In the genomic region with DNA sequence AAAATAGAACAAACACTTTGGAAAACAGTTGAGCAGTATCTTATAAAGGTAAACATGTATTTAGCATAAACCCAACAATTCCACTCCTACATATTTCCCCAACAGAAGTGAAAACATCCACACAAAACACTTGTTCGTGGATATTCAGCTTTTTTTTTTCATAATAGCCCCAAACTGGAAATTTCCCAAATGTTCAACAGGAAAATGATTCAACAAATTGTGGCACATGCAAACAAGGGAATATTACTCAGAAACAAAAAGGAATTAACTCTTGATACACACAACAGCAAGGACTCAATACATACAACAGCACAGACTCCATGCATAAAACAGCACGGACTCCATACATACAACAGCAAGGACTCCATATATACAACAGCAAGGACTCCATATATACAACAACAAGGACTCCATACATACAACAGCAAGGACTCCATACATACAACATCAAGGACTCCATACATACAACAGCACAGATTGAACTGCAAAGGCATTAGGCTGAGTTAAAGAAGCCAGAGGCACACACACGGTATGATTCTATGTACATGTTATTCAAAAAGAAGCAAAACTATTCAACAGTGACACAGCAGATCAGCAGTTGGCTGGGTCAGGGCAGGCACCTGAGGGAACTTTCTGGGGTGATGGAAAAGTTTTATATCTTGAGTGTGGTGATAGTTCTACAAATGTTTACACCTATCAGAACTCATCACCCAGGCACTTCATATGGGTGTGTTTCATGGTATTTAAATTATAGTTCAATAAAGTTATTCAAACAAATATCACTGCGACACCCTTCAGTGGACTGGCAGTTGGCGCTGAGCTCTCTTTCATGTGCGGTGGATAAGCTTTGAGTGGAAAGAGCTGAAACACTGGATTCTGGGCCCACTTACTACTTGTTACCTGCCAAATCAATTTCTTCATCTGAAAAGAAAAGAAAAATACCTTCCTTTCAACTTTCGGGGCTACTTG, we compare ENCODE assay signal across 14 cellular contexts. TPM values are rescaled to one million over a fixed set of nuclear protein-coding genes. Genes with fewer than 3 reads are reported as not detected.
A peak's percentile ranks its signal among the peaks of the same experiment; 100 is the strongest.
DNase-seq lines count a peak whose midpoint lies in the region; ATAC-seq, FAIRE-seq and TF ChIP-seq lines count a peak whose summit lies in the region.
"Had no signal": no experiment of that assay in that cellular context is flagged by ENCODE, and none has a peak within 500 bp of the region (broad histone marks: within the 10 kb centered on the region; RNA-seq: fewer than 3 reads in every experiment).

No MANE protein-coding gene starts in this region.

- TF ChIP-seq POLR2A in H1 (IDR thresholded peaks at IDR 0.05; ENCODE audit: control extremely low read depth in 1 of 2, low read depth in 2 of 2, low read length in 2 of 2) = no peak

- H3K27me3 Mint-ChIP-seq in CD4-positive, alpha-beta T cell = no peaks in the 10 kb centered on the region
- no peaks in the 10 kb centered on the region for H3K27me3 Mint-ChIP-seq in nephron (ENCODE audit: low read depth)

- H3K4me3 Mint-ChIP-seq in CD4-positive, alpha-beta T cell = no peak overlapping the region
- no peak overlapping the region for H3K4me3 Mint-ChIP-seq in nephron

- no peak for ATAC-seq in CD4-positive, alpha-beta T cell (ENCODE audit: poor library complexity)
- no peak for ATAC-seq in GM21529 (IDR thresholded peaks at IDR 0.05; ENCODE audit: unreplicated experiment)
- ATAC-seq: stimulated activated naive CD8-positive, alpha-beta T cell treated with anti-CD3 and anti-CD28 coated beads, Interleukin-15, Interleukin-2, amounts not matched to agents 100 U/mL and 50 U/mL, for 24 hours had no signal

- H3K27ac Mint-ChIP-seq in CD4-positive, alpha-beta T cell = peak overlapping the region; percentile 91
- H3K27ac Mint-ChIP-seq in nephron = peak overlapping the region; percentile 11 to 79 (median 17)

- 86% methylated on average over 7 of the region's 7 CpGs; no CpG with 5 or more reads in 1 of the 2 experiments for WGBS in H1 (ENCODE audit: extremely low coverage in 1 of 2, insufficient coverage in 1 of 2, insufficient read length in 1 of 2, insufficient replicate concordance in 2 of 2, low coverage in 1 of 2, low lambda C conversion rate in 2 of 2, missing lambda C conversion rate in 1 of 2), 2 experiments

- H3K79me2 ChIP-seq in Karpas-422 (ENCODE audit: low read length) (peaks cover 100% of the 10 kb centered on the region), H1 (ENCODE audit: control insufficient read depth in 1 of 2, insufficient read depth in 2 of 2, low read length in 2 of 2) (no peaks in the 10 kb centered on the region; a peak in 1 of 4 replicates)

- no peak overlapping the region for H3K27ac ChIP-seq in CD4-positive, alpha-beta T cell (ENCODE audit: low read depth, low read length)
- H3K27ac ChIP-seq in Karpas-422 (ENCODE audit: low read length) = peak overlapping the region; percentile 86
- no peak overlapping the region for H3K27ac ChIP-seq in H1 (ENCODE audit: low read depth, low read length)
- H3K27ac ChIP-seq: C4-2B, prostate gland had no signal

- no peak for FAIRE-seq in H1 (lab: Jason Lieb, UNC)

- peak overlapping the region; percentile 62 for H3K4me2 ChIP-seq in Karpas-422 (ENCODE audit: low read depth, low read length, poor library complexity, severe bottlenecking)
- H3K4me2 ChIP-seq in H1 (ENCODE audit: insufficient read depth in 1 of 2, low read depth in 2 of 2, low read length in 2 of 2) = no peak overlapping the region

- H3K36me3 Mint-ChIP-seq in CD4-positive, alpha-beta T cell (ENCODE audit: low read depth) = peaks cover 52% of the 10 kb centered on the region
- H3K36me3 Mint-ChIP-seq in nephron (ENCODE audit: low read depth) = peaks cover 6% of the 10 kb centered on the region

- H3K4me1 Mint-ChIP-seq in CD4-positive, alpha-beta T cell (ENCODE audit: low read depth) = peaks cover 74% of the 10 kb centered on the region
- H3K4me1 Mint-ChIP-seq in nephron = peaks cover 41% of the 10 kb centered on the region

- no peak overlapping the region for H3K4me3 ChIP-seq in Karpas-422 (ENCODE audit: low read length)
- no peak overlapping the region for H3K4me3 ChIP-seq in H1 (ENCODE audit: extremely low read depth in 1 of 4, insufficient read depth in 2 of 4, low read depth in 3 of 4, low read length in 4 of 4)
- H3K4me3 ChIP-seq: prostate gland had no signal

- POLR2A ChIA-PET in CD4-positive, alpha-beta T cell (lab: Charles Lee) = interaction anchor here (6.3 kb wide), 1 partner anchor 11 kb away, joined by 38 read pairs; no protein-coding TSS in a partner anchor
- POLR2A ChIA-PET in H1 (lab: Charles Lee; ENCODE audit: partially characterized antibody) = interaction anchor here (0.6 kb wide), 1 partner anchor 696 kb away, joined by 3 read pairs; no protein-coding TSS in a partner anchor

- CTCF ChIA-PET in CD4-positive, alpha-beta T cell (lab: Charles Lee) = no interaction called here
- CTCF ChIA-PET in H1 (lab: Charles Lee; ENCODE audit: partially characterized antibody) = interaction anchor here (0.5 to 1.5 kb wide), 4 partner anchors 14 to 155 kb away, joined by 3 to 4 read pairs (median 4); no protein-coding TSS in a partner anchor

- no peak for TF ChIP-seq EP300 in H1 (IDR thresholded peaks at IDR 0.05; ENCODE audit: borderline replicate concordance in 1 of 2, low read depth in 2 of 2, low read length in 2 of 2)

- no peak overlapping the region for H2BK120ac ChIP-seq in H1 (replicated peaks; ENCODE audit: low read depth, low read length)

- peak overlapping the region; percentile 77 for H2BK12ac ChIP-seq in H1 (ENCODE audit: low read depth, low read length)

- no peak overlapping the region for H3K56ac ChIP-seq in H1 (replicated peaks; ENCODE audit: insufficient read length, low read depth, low read length)

- no peak overlapping the region for H3K18ac ChIP-seq in H1 (ENCODE audit: extremely low read depth, low read length)

- H2AK5ac ChIP-seq in H1 (ENCODE audit: low read depth, low read length) = no peak overlapping the region; the same call in 1 of the 2 replicates

- H4K8ac ChIP-seq in H1 (ENCODE audit: extremely low read depth, insufficient read depth, low read length) = no peak overlapping the region

- intact Hi-C loops in CD4-positive, alpha-beta T cell (cut with DNase I, micrococcal nuclease) = loop anchor here in 1 of 2 experiments (2.0 kb wide), 1 partner anchor 15 kb away; no protein-coding TSS in a partner anchor

- no peaks in the 10 kb centered on the region for H3K27me3 ChIP-seq in CD4-positive, alpha-beta T cell (ENCODE audit: control insufficient read depth, insufficient read depth, low read length)
- no peaks in the 10 kb centered on the region for H3K27me3 ChIP-seq in Karpas-422 (ENCODE audit: low read length)
- H3K27me3 ChIP-seq in H1 (replicated peaks in 1 of 4; ENCODE audit: control insufficient read depth in 3 of 4, extremely low read depth in 1 of 4, insufficient read depth in 3 of 4, low read length in 3 of 4) = no peaks in the 10 kb centered on the region

- H3K14ac ChIP-seq in H1 (ENCODE audit: insufficient read length) = no peak overlapping the region

- H2AFZ ChIP-seq in Karpas-422 (ENCODE audit: low read length) = no peak overlapping the region
- no peak overlapping the region for H2AFZ ChIP-seq in H1 (ENCODE audit: low read length)

- H3K36me3 ChIP-seq in Karpas-422 (ENCODE audit: insufficient read depth, low read length) (peaks cover 82% of the 10 kb centered on the region), H1 (ENCODE audit: control insufficient read depth in 2 of 4, insufficient read depth in 4 of 4, low read length in 3 of 4) (no peaks in the 10 kb centered on the region; a peak in 1 of 8 replicates)
- H3K36me3 ChIP-seq: prostate gland had no signal

- H3K23ac ChIP-seq in H1 (ENCODE audit: insufficient read length) = no peak overlapping the region

- peak overlapping the region; percentile 63 for H2BK15ac ChIP-seq in H1 (ENCODE audit: low read length)

- no peak for DNase-seq in CD4-positive, alpha-beta T cell
- no peak for DNase-seq in Karpas-422
- no peak for DNase-seq in H1 (ENCODE audit: low read depth in 1 of 2, low spot score in 2 of 2)
- no peak for DNase-seq in NCI-H1105 (lab: John Stamatoyannopoulos, UW)
- DNase-seq in activated gamma-delta T cell (lab: John Stamatoyannopoulos, UW) = no peak
- DNase-seq in KBM-7 = no peak
- DNase-seq: activated CD8-positive, alpha-beta memory T cell treated with anti-CD3 and anti-CD28 coated beads, Interleukin-2, amount 50 U/mL, for 48 hours; KG1; stimulated activated CD4-positive, alpha-beta T cell treated with anti-CD3 and anti-CD28 coated beads, Interleukin-2, amount 100 ng/mL, for 48 hours; stimulated activated naive CD8-positive, alpha-beta T cell treated with anti-CD3 and anti-CD28 coated beads, Interleukin-15, Interleukin-2, amounts not matched to agents 100 U/mL and 50 U/mL, for 24 hours had no signal

- no peak for TF ChIP-seq CTCF in CD4-positive, alpha-beta T cell (IDR thresholded peaks at IDR 0.05)
- no peak for TF ChIP-seq CTCF in H1 (IDR thresholded peaks at IDR 0.05; ENCODE audit: control extremely low read depth in 1 of 3, insufficient read depth in 1 of 3, low read depth in 1 of 3, low read length in 3 of 3)
- TF ChIP-seq CTCF in nephron (IDR thresholded peaks at IDR 0.05; ENCODE audit: unreplicated experiment in 3 of 3) = no peak

- H3K23me2 ChIP-seq in H1 (ENCODE audit: low read depth, low read length) = no peaks in the 10 kb centered on the region

- H2BK5ac ChIP-seq in H1 (ENCODE audit: low read depth, low read length) = no peak overlapping the region

- no peaks in the 10 kb centered on the region for H3K79me1 ChIP-seq in H1 (ENCODE audit: low read depth, low read length)

- H3K9ac ChIP-seq in Karpas-422 (ENCODE audit: low read length) (peak overlapping the region; percentile 48), H1 (replicated peaks in 1 of 4; ENCODE audit: extremely low read depth in 1 of 4, low read depth in 3 of 4, low read length in 3 of 4) (no peak overlapping the region)

- H3K4me1 ChIP-seq in Karpas-422 (ENCODE audit: low read length) (peaks cover 96% of the 10 kb centered on the region), H1 (replicated peaks in 1 of 4; ENCODE audit: control insufficient read depth in 3 of 4, insufficient read depth in 4 of 4, low read length in 3 of 4) (peaks cover 6 to 24% (median 17%) of the 10 kb centered on the region in 4 experiments; a peak in 6 of 7 replicates)
- H3K4me1 ChIP-seq: prostate gland had no signal

- H3K9me3 ChIP-seq in CD4-positive, alpha-beta T cell (ENCODE audit: control insufficient read depth, low read length) = no peaks in the 10 kb centered on the region
- H3K9me3 ChIP-seq in Karpas-422 (ENCODE audit: low read length) (no peaks in the 10 kb centered on the region), H1 (ENCODE audit: insufficient read depth in 2 of 2, low read depth in 1 of 2, low read length in 1 of 2) (no peaks in the 10 kb centered on the region)
- H3K9me3 ChIP-seq: prostate gland had no signal

- H4K20me1 ChIP-seq in Karpas-422 (ENCODE audit: insufficient read depth, low read depth, low read length) = no peaks in the 10 kb centered on the region; the same call in 1 of the 2 replicates
- H4K20me1 ChIP-seq in H1 (replicated peaks in 1 of 2; ENCODE audit: control insufficient read depth in 1 of 2, insufficient read depth in 2 of 2, low read length in 2 of 2) = no peaks in the 10 kb centered on the region

- no peak overlapping the region for H3K4ac ChIP-seq in H1 (replicated peaks; ENCODE audit: insufficient read length, low read depth, low read length)

- no peaks in the 10 kb centered on the region for H3K9me2 ChIP-seq in Karpas-422 (replicated peaks; ENCODE audit: insufficient read depth, low read length)

- H4K5ac ChIP-seq in H1 (ENCODE audit: insufficient read length, low read depth, low read length) = no peak overlapping the region

- in situ Hi-C loops in KBM-7 (cut with MboI; ENCODE audit: low pct_unique_long_range_greater_than_20kb, low sequenced_read_pairs) = no loop called here

- H2BK20ac ChIP-seq in H1 (ENCODE audit: low read length) = no peak overlapping the region

- no peaks in the 10 kb centered on the region for H3K9me3 Mint-ChIP-seq in CD4-positive, alpha-beta T cell
- H3K9me3 Mint-ChIP-seq in nephron = no peaks in the 10 kb centered on the region

- no peak overlapping the region for H4K91ac ChIP-seq in H1 (replicated peaks; ENCODE audit: insufficient read length, low read length)

- no peak for TF ChIP-seq RAD21 in H1 (IDR thresholded peaks at IDR 0.05 in 1 of 2, conservative IDR thresholded peaks at IDR 0.05 in 1 of 2; ENCODE audit: low read depth in 2 of 2, low read length in 2 of 2)

RNA-seq across cellular contexts. Expression of gene RFTN1, which starts 28.2 kb away (rescaled TPM):
- 10 to 100 TPM; 55.7 to 56.4 TPM for total RNA-seq in CD4-positive, alpha-beta T cell
- 291 and 375 TPM in 2 replicates for total RNA-seq in Karpas-422 (2014; rRNA removed; shearing (Covaris generic); ENCODE audit: low replicate concordance)
- total RNA-seq in H1 (2021; fragmentation: NEBNext Ultra II Directional; extraction: Animal tissue kit (Norgen Biotek cat#: 25700)) = 4.9 and 6.7 TPM in 2 replicates
- polyA plus RNA-seq in H1 (2011; rRNA removed) = 4.6 and 7.5 TPM in 2 replicates
- polyA plus RNA-seq in H1 (2011; cell fraction: cytosol; rRNA removed) = 5.5 TPM
- polyA plus RNA-seq in H1 (2011; cell fraction: nucleus; rRNA removed) = 6.8 TPM
- polyA plus RNA-seq in H1 (2012, experiment 1 of 2) = 3.2 to 4.3 TPM (median 4.0 TPM) in 4 replicates
- polyA plus RNA-seq in H1 (2012, experiment 2 of 2) = 2.0 TPM
- polyA plus RNA-seq in H1 (2013, experiment 1 of 2) = 5.8 TPM
- polyA plus RNA-seq in H1 (2013, experiment 2 of 2) = 4.9 TPM
- 4.3 and 4.7 TPM in 2 replicates for polyA minus RNA-seq in H1 (2011; rRNA and poly(A)+ RNA removed)
- polyA minus RNA-seq in H1 (2011; cell fraction: cytosol; rRNA and poly(A)+ RNA removed) = 3.1 TPM
- 5.8 TPM for polyA minus RNA-seq in H1 (2011; cell fraction: nucleus; rRNA and poly(A)+ RNA removed)
